6 cellular contexts compared by ENCODE assay signal in the genomic region with DNA sequence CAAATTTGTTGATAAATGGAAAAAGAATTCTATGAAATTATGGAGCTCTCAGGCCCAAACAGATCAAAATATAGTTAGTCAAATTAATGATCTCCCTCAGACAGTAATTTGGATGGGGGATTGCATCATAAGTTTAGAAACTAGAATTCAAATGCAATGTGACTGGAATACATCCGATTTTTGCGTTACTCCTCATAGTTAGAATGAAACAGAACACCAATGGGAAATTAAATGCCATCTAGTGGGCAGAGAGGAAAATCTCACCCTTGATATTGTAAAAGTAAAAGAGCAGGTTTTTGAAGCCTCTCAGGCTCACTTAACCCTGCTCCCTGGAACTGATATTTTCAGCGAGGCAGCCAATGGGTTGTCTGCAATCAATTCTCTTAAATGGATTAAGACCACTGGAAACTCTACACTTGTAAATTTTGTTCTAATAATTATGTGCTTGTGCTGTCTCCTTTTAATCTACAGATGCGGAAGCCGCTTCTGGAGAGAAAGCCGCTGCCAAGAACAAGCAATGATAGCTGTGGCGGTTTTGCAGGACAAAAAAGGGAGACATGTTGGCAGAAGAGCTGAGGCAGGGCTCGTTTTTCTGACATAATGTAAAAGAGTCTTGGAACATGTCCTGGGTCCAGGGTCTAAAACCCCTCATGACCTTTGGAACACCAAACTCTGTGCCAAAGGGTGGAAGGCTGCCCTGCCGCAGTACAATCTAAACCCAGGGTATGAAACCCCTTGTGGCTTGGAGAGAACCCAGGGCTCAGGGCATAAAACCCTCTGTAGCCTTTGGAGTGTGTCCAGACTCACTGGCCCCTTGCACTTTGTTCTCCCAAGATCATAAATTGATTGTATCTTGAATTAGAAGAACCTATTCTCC. TPM values are rescaled to one million over a fixed set of nuclear protein-coding genes. Genes with fewer than 3 reads are reported as not detected.
DNase-seq lines count a peak whose midpoint lies in the region; ATAC-seq, FAIRE-seq and TF ChIP-seq lines count a peak whose summit lies in the region.

No MANE protein-coding gene starts in this region.

- H3K4me2 ChIP-seq in A549 (no peak overlapping the region), mammary epithelial cell (ENCODE audit: insufficient read depth, low read depth, low read length) (no peak overlapping the region)

- FAIRE-seq in A549 (lab: Jason Lieb, UNC) = peak; percentile 67

- no peak overlapping the region for H3K9ac ChIP-seq in mammary epithelial cell (ENCODE audit: insufficient read depth, low read length)

- H3K36me3 ChIP-seq in mammary epithelial cell (ENCODE audit: insufficient read depth, low read length) = peaks cover 5% of the 10 kb centered on the region
- peaks cover 3 to 15% of the 10 kb centered on the region in 2 donors for H3K36me3 ChIP-seq in psoas muscle (ENCODE audit: insufficient read depth in 1 of 2, low read depth in 1 of 2)

- H3K4me1 ChIP-seq in A549 (no peaks in the 10 kb centered on the region), mammary epithelial cell (ENCODE audit: insufficient read depth, low read length) (no peaks in the 10 kb centered on the region), psoas muscle (no peaks in the 10 kb centered on the region)

- intact Hi-C loops in mammary epithelial cell (cut with micrococcal nuclease) (loop anchor here (1.0 to 5.0 kb wide), 2 partner anchors 166 to 497 kb away; no protein-coding TSS in a partner anchor), psoas muscle (cut with DNase I) (no loop called here)

- no peaks in the 10 kb centered on the region for H4K20me1 ChIP-seq in mammary epithelial cell (ENCODE audit: insufficient read depth, low read length)

- ATAC-seq in A549 (peak in 1 of 2 experiments; percentile 71; a peak in 3 of 6 replicates), psoas muscle (peak in 1 of 4 donors; percentile 59), GM21737 (IDR thresholded peaks at IDR 0.05; ENCODE audit: unreplicated experiment) (no peak)

- H2AFZ ChIP-seq in mammary epithelial cell (ENCODE audit: low read depth, low read length) = no peak overlapping the region

- TF ChIP-seq CTCF in A549 (IDR thresholded peaks at IDR 0.05) (peak; percentile 24; the same call in 1 of the 3 replicates), HFF-Myc (IDR thresholded peaks at IDR 0.05; ENCODE audit: low read depth, low read length, missing control alignments) (peak; percentile 43), mammary epithelial cell (conservative IDR thresholded peaks at IDR 0.05 in 1 of 2, IDR thresholded peaks at IDR 0.05 in 1 of 2; ENCODE audit: extremely low read depth in 1 of 2, insufficient read depth in 1 of 2, low read depth in 1 of 2, low read length in 2 of 2) (peak; percentile 38 to 57), psoas muscle (IDR thresholded peaks at IDR 0.05) (peak; percentile 31)

- no peak for TF ChIP-seq EP300 in A549 (IDR thresholded peaks at IDR 0.05)

- DNase-seq in A549 (ENCODE audit: low read depth in 1 of 2, low spot score in 1 of 2) (peak; percentile 13 to 43), HFF-Myc (ENCODE audit: extremely low read depth, low read depth) (no peak), mammary epithelial cell (peak; percentile 26), psoas muscle (no peak), NCI-H128 (lab: John Stamatoyannopoulos, UW; ENCODE audit: unreplicated experiment) (no peak)

- peak in 1 of 2 experiments; percentile 36; a peak in 2 of 5 replicates for TF ChIP-seq RAD21 in A549 (conservative IDR thresholded peaks at IDR 0.05 in 1 of 2, IDR thresholded peaks at IDR 0.05 in 1 of 2)

- WGBS in A549 (ENCODE audit: missing lambda C conversion rate) = 55% methylated on average over 9 of the region's 9 CpGs
- WGBS in mammary epithelial cell (ENCODE audit: low coverage, missing lambda C conversion rate) = 44% methylated on average over 9 of the region's 9 CpGs
- 56 to 59% (median 57%) methylated on average over 9 of the region's 9 CpGs for WGBS in psoas muscle, 3 donors

- no TSS peak for BruUV-seq in mammary epithelial cell (replicated peaks; lab: Mats Ljungman, UMichigan)

- CTCF ChIA-PET in A549 (lab: Yijun Ruan, JAX) = interaction anchor here (0.6 to 1.1 kb wide), 3 partner anchors 16 to 1329 kb away, joined by 3 to 6 read pairs (median 3); no protein-coding TSS in a partner anchor
- CTCF ChIA-PET in mammary epithelial cell (lab: Charles Lee; ENCODE audit: low non-redundant PET) = no interaction called here

- POLR2A ChIA-PET in A549 (lab: Yijun Ruan, JAX) = no interaction called here

- in situ Hi-C loops in mammary epithelial cell (cut with MboI; ENCODE audit: low sequenced_read_pairs in 2 of 2) = no loop called here

- H3K27me3 ChIP-seq in mammary epithelial cell (ENCODE audit: insufficient read depth, low read length) = no peaks in the 10 kb centered on the region
- no peaks in the 10 kb centered on the region for H3K27me3 ChIP-seq in psoas muscle (ENCODE audit: insufficient read depth in 3 of 3, low read length in 2 of 3)

- H3K79me2 ChIP-seq in mammary epithelial cell (ENCODE audit: insufficient read depth, low read length) = no peaks in the 10 kb centered on the region

- peaks cover 82% of the 10 kb centered on the region for H3K9me3 ChIP-seq in A549
- peaks cover 10% of the 10 kb centered on the region for H3K9me3 ChIP-seq in mammary epithelial cell (replicated peaks; ENCODE audit: insufficient read depth, low read length)
- H3K9me3 ChIP-seq in psoas muscle = peaks cover 8% of the 10 kb centered on the region

- H3K27ac ChIP-seq in A549 (no peak overlapping the region), mammary epithelial cell (ENCODE audit: insufficient read depth, low read depth, low read length) (no peak overlapping the region), psoas muscle (no peak overlapping the region)

- dilution Hi-C loops in mammary epithelial cell (cut with HindIII; ENCODE audit: low sequenced_read_pairs) = no loop called here

- H3K4me3 ChIP-seq in A549 (no peak overlapping the region), HFF-Myc (replicated peaks; ENCODE audit: low read depth, low read length) (no peak overlapping the region), mammary epithelial cell (replicated peaks in 1 of 3; ENCODE audit: insufficient read depth in 1 of 3, low read depth in 2 of 3, low read length in 3 of 3) (no peak overlapping the region), psoas muscle (no peak overlapping the region)

- no peak for TF ChIP-seq POLR2A in A549 (IDR thresholded peaks at IDR 0.05; ENCODE audit: low read length)

TF ChIP-seq in A549, 52 proteins besides CTCF, POLR2A, EP300 and RAD21:
- no peak for TF ChIP-seq POLR2AphosphoS2 (conservative IDR thresholded peaks at IDR 0.05; ENCODE audit: low read length)
- TF ChIP-seq SMC3 (IDR thresholded peaks at IDR 0.05) = 0 out of 3 replicates have a peak, but pooled peaks have one; percentile 13

RNA-seq across cellular contexts. Expression of gene ZNF417, which starts 12.9 kb away (rescaled TPM):
- polyA plus RNA-seq in A549 (2011; rRNA removed) = 8.0 and 8.7 TPM in 2 replicates
- polyA plus RNA-seq in A549 (2012; cell fraction: cytosol; rRNA removed) = 1.6 TPM in 2 replicates
- 2.2 and 3.9 TPM in 2 replicates for polyA plus RNA-seq in A549 (2012; cell fraction: nucleus; rRNA removed)
- 5.6 to 5.9 TPM (median 5.8 TPM) in 3 replicates for polyA plus RNA-seq in A549 (2017; fragmentation: RNase III; extraction: RNeasy Plus Mini Kit Qiagen cat#74134 plus additional on column Dnase treatment)
- 6.4 and 7.4 TPM in 2 replicates for polyA minus RNA-seq in A549 (2011; rRNA and poly(A)+ RNA removed)
- total RNA-seq in mammary epithelial cell = 10 to 100 TPM in 1 of 2 donors, 1 to 10 TPM in 1; 8.2 to 16.2 TPM
- polyA plus RNA-seq in mammary epithelial cell = 2.1 TPM
- 14.6 TPM for polyA minus RNA-seq in mammary epithelial cell
- total RNA-seq in psoas muscle = 1 to 10 TPM; 3.8 to 9.5 (median 7.4) TPM
- polyA plus RNA-seq in psoas muscle = 1 to 10 TPM; 1.5 to 5.2 (median 1.8) TPM

RNA-seq across cellular contexts. Expression of gene ZNF814, which starts 14.7 kb away (rescaled TPM):
- polyA plus RNA-seq in A549 (2011; rRNA removed) = 5.5 and 6.9 TPM in 2 replicates
- 3.4 and 4.5 TPM in 2 replicates for polyA plus RNA-seq in A549 (2012; cell fraction: cytosol; rRNA removed)
- 3.8 and 5.2 TPM in 2 replicates for polyA plus RNA-seq in A549 (2012; cell fraction: nucleus; rRNA removed)
- 2.1 to 3.0 TPM (median 2.6 TPM) in 3 replicates for polyA plus RNA-seq in A549 (2017; fragmentation: RNase III; extraction: RNeasy Plus Mini Kit Qiagen cat#74134 plus additional on column Dnase treatment)
- 11.7 and 13.3 TPM in 2 replicates for polyA minus RNA-seq in A549 (2011; rRNA and poly(A)+ RNA removed)
- total RNA-seq in mammary epithelial cell = 10 to 100 TPM in 1 of 2 donors, 1 to 10 TPM in 1; 4.3 to 11.7 TPM
- 8.7 TPM for polyA plus RNA-seq in mammary epithelial cell
- 53.5 TPM for polyA minus RNA-seq in mammary epithelial cell
- total RNA-seq in psoas muscle = 1 to 10 TPM; 5.3 to 9.6 (median 8.6) TPM
- polyA plus RNA-seq in psoas muscle = 10 to 100 TPM in 1 of 3 donors, 1 to 10 TPM in 2; 7.8 to 12.1 (median 8.7) TPM

RNA-seq across cellular contexts. Expression of gene ZNF418, which starts 31.7 kb away (rescaled TPM):
- polyA plus RNA-seq in A549 (2011; rRNA removed) (2.8 and 3.2 TPM in 2 replicates), A549 (2017; fragmentation: RNase III; extraction: RNeasy Plus Mini Kit Qiagen cat#74134 plus additional on column Dnase treatment) (1.8 to 3.0 TPM (median 2.2 TPM) in 3 replicates), mammary epithelial cell (1.5 TPM), psoas muscle (1 to 10 TPM in 2 of 3 donors, under 1 TPM in 1; 0.68 to 1.7 (median 1.6) TPM)
- 1.5 TPM in 2 replicates for polyA plus RNA-seq in A549 (2012; cell fraction: cytosol; rRNA removed)
- 2.3 and 2.8 TPM in 2 replicates for polyA plus RNA-seq in A549 (2012; cell fraction: nucleus; rRNA removed)
- 3.1 and 4.4 TPM in 2 replicates for polyA minus RNA-seq in A549 (2011; rRNA and poly(A)+ RNA removed)
- total RNA-seq in mammary epithelial cell (1 to 10 TPM; 3.0 to 4.7 TPM), psoas muscle (1 to 10 TPM; 2.7 to 6.1 (median 3.1) TPM)
- polyA minus RNA-seq in mammary epithelial cell = 2.7 TPM

RNA-seq across cellular contexts. Expression of gene ZNF256, which starts 44.0 kb away (rescaled TPM):
- polyA plus RNA-seq in A549 (2011; rRNA removed) (2.5 and 2.9 TPM in 2 replicates), A549 (2017; fragmentation: RNase III; extraction: RNeasy Plus Mini Kit Qiagen cat#74134 plus additional on column Dnase treatment) (1.4 to 1.7 TPM (median 1.6 TPM) in 3 replicates), mammary epithelial cell (2.1 TPM), psoas muscle (1 to 10 TPM; 1.9 to 2.5 (median 2.1) TPM)
- polyA plus RNA-seq in A549 (2012; cell fraction: cytosol; rRNA removed) = 1.1 and 1.3 TPM in 2 replicates
- polyA plus RNA-seq in A549 (2012; cell fraction: nucleus; rRNA removed) = 1.00 and 1.5 TPM in 2 replicates
- 1.6 and 2.5 TPM in 2 replicates for polyA minus RNA-seq in A549 (2011; rRNA and poly(A)+ RNA removed)
- total RNA-seq in mammary epithelial cell (1 to 10 TPM; 3.7 to 5.8 TPM), psoas muscle (1 to 10 TPM; 1.6 to 3.7 (median 2.3) TPM)
- 5.5 TPM for polyA minus RNA-seq in mammary epithelial cell

RNA-seq across cellular contexts. Expression of gene ZNF587, which starts 53.9 kb away (rescaled TPM):
- polyA plus RNA-seq in A549 (2011; rRNA removed) (12.1 and 17.2 TPM in 2 replicates), A549 (2017; fragmentation: RNase III; extraction: RNeasy Plus Mini Kit Qiagen cat#74134 plus additional on column Dnase treatment) (10.2 to 11.2 TPM (median 10.7 TPM) in 3 replicates), mammary epithelial cell (6.0 TPM), psoas muscle (10 to 100 TPM in 1 of 3 donors, 1 to 10 TPM in 2; 2.5 to 11.2 (median 4.6) TPM)
- polyA plus RNA-seq in A549 (2012; cell fraction: cytosol; rRNA removed) = 3.6 and 4.6 TPM in 2 replicates
- 12.0 and 25.1 TPM in 2 replicates for polyA plus RNA-seq in A549 (2012; cell fraction: nucleus; rRNA removed)
- polyA minus RNA-seq in A549 (2011; rRNA and poly(A)+ RNA removed) = 23.4 and 24.0 TPM in 2 replicates
- total RNA-seq in mammary epithelial cell (10 to 100 TPM; 23.8 to 32.9 TPM), psoas muscle (10 to 100 TPM; 14.0 to 15.3 (median 14.9) TPM)
- polyA minus RNA-seq in mammary epithelial cell = 17.3 TPM

Comparison
In these comparisons a context has a peak if more than half of its experiments do, and no peak if none do; other contexts are left out.
1. DNase-seq: peak in A549 (2 of 2) and mammary epithelial cell (single experiment); none in HFF-Myc (single experiment), psoas muscle (0 of 2) and NCI-H128 (single experiment).
2. Peak in every context shown above with its lines, with median percentiles within 50 percentile points of each other: CTCF ChIP-seq.